In genomic region chr1:15456313-15456954, GRCh38 we compare ENCODE assay signal across 32 cellular contexts. TPM values are rescaled to one million over a fixed set of nuclear protein-coding genes. Genes with fewer than 3 reads are reported as not detected.
"Had no signal": no experiment of that assay in that cellular context is flagged by ENCODE, and none has a peak within 500 bp of the region (broad histone marks: within the 10 kb centered on the region; RNA-seq: fewer than 3 reads in every experiment).

Gene CELA2A, plus strand, starts transcription at chr1:15456732. Its CDS starts 22 bp downstream, at chr1:15456754.

- H3K27me3 Mint-ChIP-seq: activated naive CD4-positive, alpha-beta T cell treated with anti-CD3 and anti-CD28 coated beads, Interleukin-2, amount 50 U/mL, for 24 hours had no signal

- H3K27ac ChIP-seq: foreskin keratinocyte, lower lobe of right lung, suprapubic skin, transverse colon, uterus, VCaP had no signal

- H3K27ac Mint-ChIP-seq: activated CD4-positive, alpha-beta T cell treated with anti-CD3 and anti-CD28 coated beads, Interleukin-2, amount 10 ng/mL, durations not matched to agents 7 days and 5 days; activated CD8-positive, alpha-beta memory T cell treated with anti-CD3 and anti-CD28 coated beads, Interleukin-2, amount 10 ng/mL, durations not matched to agents 7 days and 5 days; activated CD8-positive, alpha-beta T cell treated with anti-CD3 and anti-CD28 coated beads for 36 hours; activated naive CD4-positive, alpha-beta T cell treated with anti-CD3 and anti-CD28 coated beads, Interleukin-2, amount 50 U/mL, for 24 hours; stimulated activated effector memory CD8-positive, alpha-beta T cell treated with anti-CD3 and anti-CD28 coated beads, Interleukin-12 subunit alpha, Interleukin-12 subunit beta, amount 100 ng/mL, for 72 hours; stimulated activated naive CD8-positive, alpha-beta T cell treated with anti-CD3 and anti-CD28 coated beads, Interleukin-15, amount 100 ng/mL, for 72 hours had no signal

- ATAC-seq: activated CD8-positive, alpha-beta memory T cell treated with anti-CD3 and anti-CD28 coated beads, Interleukin-2, amount 10 ng/mL, durations not matched to agents 7 days and 5 days; activated CD8-positive, alpha-beta T cell treated with anti-CD3 and anti-CD28 coated beads for 36 hours; foreskin keratinocyte; lower lobe of right lung; right cardiac atrium; stimulated activated effector memory CD8-positive, alpha-beta T cell treated with anti-CD3 and anti-CD28 coated beads, Interleukin-12 subunit alpha, Interleukin-12 subunit beta, amount 100 ng/mL, for 72 hours; stimulated activated naive CD8-positive, alpha-beta T cell treated with anti-CD3 and anti-CD28 coated beads, Interleukin-15, amount 100 ng/mL, for 72 hours had no signal

- H3K4me3 Mint-ChIP-seq: activated CD4-positive, alpha-beta T cell treated with anti-CD3 and anti-CD28 coated beads, Interleukin-2, amount 10 ng/mL, durations not matched to agents 7 days and 5 days; activated CD8-positive, alpha-beta memory T cell treated with anti-CD3 and anti-CD28 coated beads, Interleukin-2, amount 10 ng/mL, durations not matched to agents 7 days and 5 days; activated CD8-positive, alpha-beta T cell treated with anti-CD3 and anti-CD28 coated beads for 36 hours; activated naive CD4-positive, alpha-beta T cell treated with anti-CD3 and anti-CD28 coated beads, Interleukin-2, amount 50 U/mL, for 24 hours; stimulated activated effector memory CD8-positive, alpha-beta T cell treated with anti-CD3 and anti-CD28 coated beads, Interleukin-12 subunit alpha, Interleukin-12 subunit beta, amount 100 ng/mL, for 72 hours; stimulated activated naive CD8-positive, alpha-beta T cell treated with anti-CD3 and anti-CD28 coated beads, Interleukin-15, amount 100 ng/mL, for 72 hours had no signal

- H3K36me3 ChIP-seq: lower lobe of right lung, suprapubic skin, transverse colon, uterus had no signal

- H3K4me1 Mint-ChIP-seq: activated CD4-positive, alpha-beta T cell treated with anti-CD3 and anti-CD28 coated beads, Interleukin-2, amount 10 ng/mL, durations not matched to agents 7 days and 5 days; activated CD8-positive, alpha-beta memory T cell treated with anti-CD3 and anti-CD28 coated beads, Interleukin-2, amount 10 ng/mL, durations not matched to agents 7 days and 5 days; activated naive CD4-positive, alpha-beta T cell treated with anti-CD3 and anti-CD28 coated beads, Interleukin-2, amount 50 U/mL, for 24 hours; stimulated activated effector memory CD8-positive, alpha-beta T cell treated with anti-CD3 and anti-CD28 coated beads, Interleukin-12 subunit alpha, Interleukin-12 subunit beta, amount 100 ng/mL, for 72 hours; stimulated activated naive CD8-positive, alpha-beta T cell treated with anti-CD3 and anti-CD28 coated beads, Interleukin-15, amount 100 ng/mL, for 72 hours had no signal

- H3K9me3 ChIP-seq: lower lobe of right lung, mucosa of descending colon, suprapubic skin, transverse colon, uterus had no signal

- H3K4me3 ChIP-seq: lower lobe of right lung, mucosa of descending colon, suprapubic skin, transverse colon, uterus had no signal

- FAIRE-seq: kidney had no signal

- H3K27me3 ChIP-seq: foreskin keratinocyte, transverse colon, uterus had no signal

- H3K9me3 Mint-ChIP-seq: activated CD4-positive, alpha-beta T cell treated with anti-CD3 and anti-CD28 coated beads, Interleukin-2, amount 10 ng/mL, durations not matched to agents 7 days and 5 days; activated CD8-positive, alpha-beta T cell treated with anti-CD3 and anti-CD28 coated beads for 36 hours; activated naive CD4-positive, alpha-beta T cell treated with anti-CD3 and anti-CD28 coated beads, Interleukin-2, amount 50 U/mL, for 24 hours; stimulated activated effector memory CD8-positive, alpha-beta T cell treated with anti-CD3 and anti-CD28 coated beads, Interleukin-12 subunit alpha, Interleukin-12 subunit beta, amount 100 ng/mL, for 72 hours; stimulated activated naive CD8-positive, alpha-beta T cell treated with anti-CD3 and anti-CD28 coated beads, Interleukin-15, amount 100 ng/mL, for 72 hours had no signal

- DNase-seq: activated CD4-positive, alpha-beta T cell treated with anti-CD3 and anti-CD28 coated beads, Interleukin-2, amount 10 ng/mL, durations not matched to agents 7 days and 5 days; activated CD4-positive, CD25-positive, alpha-beta regulatory T cell treated with anti-CD3 and anti-CD28 coated beads, Interleukin-2, amount 50 U/mL, for 72 hours; activated CD8-positive, alpha-beta memory T cell treated with anti-CD3 and anti-CD28 coated beads, Interleukin-2, amount 10 ng/mL, durations not matched to agents 7 days and 5 days; activated CD8-positive, alpha-beta T cell treated with anti-CD3 and anti-CD28 coated beads for 36 hours; activated gamma-delta T cell; activated T-cell treated with anti-CD3 and anti-CD28 coated beads for 4 hours; aorta; central memory CD4-positive, alpha-beta T cell; dermis blood vessel endothelial cell; effector CD8-positive, alpha-beta T cell; erythroblast; foreskin keratinocyte; kidney; lower lobe of right lung; mesendoderm; mucosa of descending colon; stimulated activated CD4-positive, alpha-beta T cell treated with anti-CD3 and anti-CD28 coated beads, Interleukin-2, amount 100 ng/mL, for 24 hours; stimulated activated naive CD8-positive, alpha-beta T cell treated with anti-CD3 and anti-CD28 coated beads, Interleukin-15, amount 100 ng/mL, for 72 hours; T-helper 1 cell; T1000; transverse colon; uterus had no signal

- H3K36me3 Mint-ChIP-seq: activated CD8-positive, alpha-beta memory T cell treated with anti-CD3 and anti-CD28 coated beads, Interleukin-2, amount 10 ng/mL, durations not matched to agents 7 days and 5 days; activated naive CD4-positive, alpha-beta T cell treated with anti-CD3 and anti-CD28 coated beads, Interleukin-2, amount 50 U/mL, for 24 hours; stimulated activated effector memory CD8-positive, alpha-beta T cell treated with anti-CD3 and anti-CD28 coated beads, Interleukin-12 subunit alpha, Interleukin-12 subunit beta, amount 100 ng/mL, for 72 hours had no signal

- H3K4me1 ChIP-seq: foreskin keratinocyte, lower lobe of right lung, transverse colon, uterus had no signal

RNA-seq across cellular contexts. Expression of gene CELA2A, which starts in this region (rescaled TPM):
- total RNA-seq: activated CD4-positive, alpha-beta T cell treated with anti-CD3 and anti-CD28 coated beads, Interleukin-2, amount 10 ng/mL, durations not matched to agents 7 days and 5 days; activated CD8-positive, alpha-beta memory T cell treated with anti-CD3 and anti-CD28 coated beads, Interleukin-2, amount 10 ng/mL, durations not matched to agents 7 days and 5 days; activated CD8-positive, alpha-beta T cell treated with anti-CD3 and anti-CD28 coated beads for 36 hours; dermis blood vessel endothelial cell; fibroblast of lung; foreskin keratinocyte; glomerular endothelial cell; kidney; lower lobe of right lung; mucosa of descending colon; osteocyte; pulmonary artery endothelial cell; right cardiac atrium; skeletal muscle tissue; suprapubic skin; transverse colon; uterus had no signal
